16 cellular contexts compared by ENCODE assay signal in the genomic region with DNA sequence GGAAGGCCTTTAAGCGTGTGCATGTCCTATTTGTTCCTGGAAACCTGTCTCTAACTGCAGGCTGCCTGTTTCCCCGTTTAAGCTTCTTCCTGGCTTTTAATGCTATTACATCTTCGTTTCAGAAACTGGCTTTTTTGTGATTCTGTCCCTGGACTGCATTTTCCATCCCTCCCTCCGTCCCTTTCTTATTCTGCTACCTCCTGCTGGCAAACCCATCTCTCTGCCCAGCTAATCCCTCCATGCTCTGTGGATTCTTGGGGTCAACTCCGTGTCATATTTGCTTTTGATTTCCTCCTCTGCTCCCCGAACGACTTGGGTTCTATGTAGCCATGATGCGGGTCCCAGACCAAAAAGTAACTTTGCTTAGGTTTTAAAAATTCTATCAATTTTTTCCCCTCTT. TPM values are rescaled to one million over a fixed set of nuclear protein-coding genes. Genes with fewer than 3 reads are reported as not detected.
DNase-seq lines count a peak whose midpoint lies in the region; ATAC-seq and TF ChIP-seq lines count a peak whose summit lies in the region.
"Had no signal": no experiment of that assay in that cellular context is flagged by ENCODE, and none has a peak within 500 bp of the region (broad histone marks: within the 10 kb centered on the region; RNA-seq: fewer than 3 reads in every experiment).

No MANE protein-coding gene starts in this region.

- TF ChIP-seq CTCF in endodermal cell (conservative IDR thresholded peaks at IDR 0.05) (no peak), OCI-LY7 (conservative IDR thresholded peaks at IDR 0.05; ENCODE audit: low read length) (no peak)

- H3K79me2 ChIP-seq in OCI-LY7 (ENCODE audit: insufficient read depth, low read depth, low read length), result no peaks in the 10 kb centered on the region

- H3K36me3 Mint-ChIP-seq in endodermal cell (ENCODE audit: low read depth), result no peaks in the 10 kb centered on the region
- no peaks in the 10 kb centered on the region for H3K36me3 Mint-ChIP-seq in stimulated activated memory B cell treated with anti-CD40 and anti-IgM and Interleukin-4, amounts not matched to agents 10 μg/mL and 1 μg/mL and 100 μg/mL, for 72 hours
- H3K36me3 Mint-ChIP-seq: CD4-positive, alpha-beta memory T cell had no signal

- H3K9me2 ChIP-seq in OCI-LY7 (ENCODE audit: insufficient read depth, low read length), result no peaks in the 10 kb centered on the region

- H3K4me1 ChIP-seq in HUES6 (ENCODE audit: control insufficient read depth, insufficient read depth, low read length) (peaks cover 20% of the 10 kb centered on the region), endodermal cell (ENCODE audit: control insufficient read depth, insufficient read depth, low read length) (no peaks in the 10 kb centered on the region), OCI-LY7 (ENCODE audit: insufficient read depth, low read length, poor library complexity, severe bottlenecking) (no peaks in the 10 kb centered on the region)
- H3K4me1 ChIP-seq: A549, BE2C had no signal

- DNase-seq in endodermal cell (peak; percentile 64), left kidney (ENCODE audit: low read depth, low spot score) (peak; percentile 28), OCI-LY7 (ENCODE audit: low spot score) (no peak), NCI-H524 treated with DMSO at 0.1 percent for 48 hours (lab: John Stamatoyannopoulos, UW) (no peak)
- DNase-seq: BE2C; CD4-positive, alpha-beta memory T cell; DMS79 had no signal

- no TSS peak for BruUV-seq in OCI-LY7 (replicated peaks; lab: Mats Ljungman, UMichigan)

- H3K27ac Mint-ChIP-seq in endodermal cell, result no peak overlapping the region
- no peak overlapping the region for H3K27ac Mint-ChIP-seq in stimulated activated memory B cell treated with anti-CD40 and anti-IgM and Interleukin-4, amounts not matched to agents 10 μg/mL and 1 μg/mL and 100 μg/mL, for 72 hours
- H3K27ac Mint-ChIP-seq: CD4-positive, alpha-beta memory T cell had no signal

- H3K9me3 ChIP-seq in HUES6 (ENCODE audit: control insufficient read depth, insufficient read depth, low read depth, low read length) (peaks cover 3% of the 10 kb centered on the region), endodermal cell (ENCODE audit: control insufficient read depth, low read length) (no peaks in the 10 kb centered on the region), OCI-LY7 (ENCODE audit: low read length) (no peaks in the 10 kb centered on the region)
- H3K9me3 ChIP-seq: A549, BE2C had no signal

- H3K36me3 ChIP-seq in HUES6 (ENCODE audit: control insufficient read depth, insufficient read depth, low read length), result no peaks in the 10 kb centered on the region
- no peaks in the 10 kb centered on the region for H3K36me3 ChIP-seq in endodermal cell (ENCODE audit: control insufficient read depth, insufficient read depth, low read length)
- no peaks in the 10 kb centered on the region for H3K36me3 ChIP-seq in OCI-LY7 (ENCODE audit: insufficient read depth, low read length)
- H3K36me3 ChIP-seq: BE2C had no signal

- H4K20me1 ChIP-seq in OCI-LY7 (ENCODE audit: insufficient read depth, low read length), result no peaks in the 10 kb centered on the region

- H3K4me3 ChIP-seq in HUES6 (ENCODE audit: low read depth, low read length) (peak overlapping the region; percentile 14), endodermal cell (ENCODE audit: low read length) (no peak overlapping the region), OCI-LY7 (ENCODE audit: low read depth, low read length, poor library complexity, severe bottlenecking) (no peak overlapping the region)
- H3K4me3 ChIP-seq: A549, GM12878 had no signal

- peaks cover 80% of the 10 kb centered on the region for H3K27me3 ChIP-seq in HUES6 (ENCODE audit: control insufficient read depth, insufficient read depth, low read length)
- peaks cover 63% of the 10 kb centered on the region for H3K27me3 ChIP-seq in endodermal cell (ENCODE audit: control insufficient read depth, insufficient read depth, low read length, poor library complexity, severe bottlenecking)
- H3K27me3 ChIP-seq: BE2C had no signal

- ATAC-seq in stimulated activated memory B cell treated with anti-CD40 and anti-IgM and Interleukin-4, amounts not matched to agents 10 μg/mL and 1 μg/mL and 100 μg/mL, for 72 hours, result no peak
- ATAC-seq in HG03439 (IDR thresholded peaks at IDR 0.05; ENCODE audit: unreplicated experiment), result no peak
- ATAC-seq: A549, GM12878 had no signal

- no peak overlapping the region for H3K4me2 ChIP-seq in OCI-LY7 (ENCODE audit: low read length)
- H3K4me2 ChIP-seq: A549 had no signal

- no peak overlapping the region for H3K4me3 Mint-ChIP-seq in endodermal cell
- no peak overlapping the region for H3K4me3 Mint-ChIP-seq in stimulated activated memory B cell treated with anti-CD40 and anti-IgM and Interleukin-4, amounts not matched to agents 10 μg/mL and 1 μg/mL and 100 μg/mL, for 72 hours
- H3K4me3 Mint-ChIP-seq: CD4-positive, alpha-beta memory T cell had no signal

- H3K9ac ChIP-seq in HUES6 (ENCODE audit: low read length), result no peak overlapping the region
- H3K9ac ChIP-seq in endodermal cell (ENCODE audit: extremely low read depth, low read length, poor library complexity, severe bottlenecking), result no peak overlapping the region

- no peaks in the 10 kb centered on the region for H3K9me3 Mint-ChIP-seq in endodermal cell
- peaks cover 16% of the 10 kb centered on the region for H3K9me3 Mint-ChIP-seq in stimulated activated memory B cell treated with anti-CD40 and anti-IgM and Interleukin-4, amounts not matched to agents 10 μg/mL and 1 μg/mL and 100 μg/mL, for 72 hours

- CTCF ChIA-PET in OCI-LY7 (lab: Charles Lee; ENCODE audit: unreplicated experiment), result no interaction called here

- H3K27ac ChIP-seq in HUES6 (ENCODE audit: low read depth, low read length), result no peak overlapping the region
- no peak overlapping the region for H3K27ac ChIP-seq in endodermal cell (ENCODE audit: low read depth, low read length)
- H3K27ac ChIP-seq in OCI-LY7 (ENCODE audit: low read depth, low read length, poor library complexity, severe bottlenecking), result no peak overlapping the region
- H3K27ac ChIP-seq: A549, C4-2B had no signal

- intact Hi-C loops in OCI-LY7 (cut with micrococcal nuclease; ENCODE audit: unreplicated experiment), result no loop called here

- no peak overlapping the region for H2AFZ ChIP-seq in OCI-LY7 (ENCODE audit: low read length)

- H3K27me3 Mint-ChIP-seq in endodermal cell (ENCODE audit: insufficient read depth), result peaks cover 3% of the 10 kb centered on the region
- peaks cover 19% of the 10 kb centered on the region for H3K27me3 Mint-ChIP-seq in stimulated activated memory B cell treated with anti-CD40 and anti-IgM and Interleukin-4, amounts not matched to agents 10 μg/mL and 1 μg/mL and 100 μg/mL, for 72 hours

- H3K4me1 Mint-ChIP-seq in endodermal cell, result peaks cover 10% of the 10 kb centered on the region
- no peaks in the 10 kb centered on the region for H3K4me1 Mint-ChIP-seq in stimulated activated memory B cell treated with anti-CD40 and anti-IgM and Interleukin-4, amounts not matched to agents 10 μg/mL and 1 μg/mL and 100 μg/mL, for 72 hours

- 11 to 14% methylated on average over 8 of the region's 8 CpGs for WGBS in endodermal cell (ENCODE audit: insufficient coverage in 1 of 2, insufficient read length in 1 of 2), 2 experiments

- POLR2A ChIA-PET in OCI-LY7 (lab: Charles Lee), result interaction anchor here (0.7 kb wide), 2 partner anchors 20 to 1202 kb away, joined by 3 read pairs; no protein-coding TSS in a partner anchor

RNA-seq across cellular contexts. Expression of a gene that starts 58.1 kb away (rescaled TPM):
- under 1 TPM in 1 of 2 donors, not detected in 1; 0.18 TPM for total RNA-seq in endodermal cell
- polyA plus RNA-seq in endodermal cell (2013, experiment 1 of 2), result 80.9 TPM
- polyA plus RNA-seq in endodermal cell (2013, experiment 2 of 2), result 59.6 TPM
- total RNA-seq in OCI-LY7 (2014; rRNA removed; shearing (Covaris generic)), result not detected in 2 replicates
- not detected in 2 replicates for total RNA-seq in OCI-LY7 (2022)
- total RNA-seq: CD4-positive, alpha-beta memory T cell; G401; GM12878; HT1080 had no signal
- polyA plus RNA-seq: A549; AG04450; CD4-positive, alpha-beta memory T cell; GM12878 had no signal

Comparison
In these comparisons a context has a peak if more than half of its experiments do, and no peak if none do; other contexts are left out.
1. DNase-seq: peak in endodermal cell (single experiment) and left kidney (single experiment); none in OCI-LY7 (single experiment) and NCI-H524 treated with DMSO at 0.1 percent for 48 hours (single experiment).